1 cellular context compared by ENCODE assay signal in the genomic region with DNA sequence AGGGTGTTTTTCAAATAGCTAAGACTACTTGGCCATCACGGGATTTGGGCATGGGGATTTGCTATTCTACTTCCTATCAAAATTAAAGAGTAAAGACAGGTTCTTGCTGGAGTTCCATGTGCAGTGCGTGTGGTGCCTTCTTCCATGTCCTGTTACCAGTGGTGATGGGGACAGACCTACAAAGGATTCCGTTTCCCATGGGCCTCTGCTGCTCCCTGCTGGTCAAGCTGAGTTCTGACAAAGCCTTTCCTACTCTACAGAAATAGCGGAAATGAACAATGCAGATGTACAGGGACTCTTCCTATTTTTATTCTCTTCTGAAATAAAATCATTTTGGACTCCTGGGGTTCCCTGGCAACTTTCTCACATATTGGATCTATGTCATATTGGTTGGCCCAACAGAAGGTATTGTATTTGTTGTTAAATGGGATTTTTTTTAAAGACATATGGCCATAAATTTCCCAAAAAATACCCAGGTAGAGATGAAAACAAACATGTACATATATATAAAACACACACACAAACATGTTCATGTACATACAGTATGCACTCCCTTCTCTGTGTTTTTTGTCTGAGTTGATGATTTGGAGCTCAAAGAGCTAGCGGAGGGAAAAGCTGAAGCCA.
TF ChIP-seq lines count a peak whose summit lies in the region.

No MANE protein-coding gene starts in this region.

TF ChIP-seq in GM23338, 12 proteins besides CTCF, POLR2A, EP300 and RAD21 (continued from another document):
- TF ChIP-seq, protein P1, sequence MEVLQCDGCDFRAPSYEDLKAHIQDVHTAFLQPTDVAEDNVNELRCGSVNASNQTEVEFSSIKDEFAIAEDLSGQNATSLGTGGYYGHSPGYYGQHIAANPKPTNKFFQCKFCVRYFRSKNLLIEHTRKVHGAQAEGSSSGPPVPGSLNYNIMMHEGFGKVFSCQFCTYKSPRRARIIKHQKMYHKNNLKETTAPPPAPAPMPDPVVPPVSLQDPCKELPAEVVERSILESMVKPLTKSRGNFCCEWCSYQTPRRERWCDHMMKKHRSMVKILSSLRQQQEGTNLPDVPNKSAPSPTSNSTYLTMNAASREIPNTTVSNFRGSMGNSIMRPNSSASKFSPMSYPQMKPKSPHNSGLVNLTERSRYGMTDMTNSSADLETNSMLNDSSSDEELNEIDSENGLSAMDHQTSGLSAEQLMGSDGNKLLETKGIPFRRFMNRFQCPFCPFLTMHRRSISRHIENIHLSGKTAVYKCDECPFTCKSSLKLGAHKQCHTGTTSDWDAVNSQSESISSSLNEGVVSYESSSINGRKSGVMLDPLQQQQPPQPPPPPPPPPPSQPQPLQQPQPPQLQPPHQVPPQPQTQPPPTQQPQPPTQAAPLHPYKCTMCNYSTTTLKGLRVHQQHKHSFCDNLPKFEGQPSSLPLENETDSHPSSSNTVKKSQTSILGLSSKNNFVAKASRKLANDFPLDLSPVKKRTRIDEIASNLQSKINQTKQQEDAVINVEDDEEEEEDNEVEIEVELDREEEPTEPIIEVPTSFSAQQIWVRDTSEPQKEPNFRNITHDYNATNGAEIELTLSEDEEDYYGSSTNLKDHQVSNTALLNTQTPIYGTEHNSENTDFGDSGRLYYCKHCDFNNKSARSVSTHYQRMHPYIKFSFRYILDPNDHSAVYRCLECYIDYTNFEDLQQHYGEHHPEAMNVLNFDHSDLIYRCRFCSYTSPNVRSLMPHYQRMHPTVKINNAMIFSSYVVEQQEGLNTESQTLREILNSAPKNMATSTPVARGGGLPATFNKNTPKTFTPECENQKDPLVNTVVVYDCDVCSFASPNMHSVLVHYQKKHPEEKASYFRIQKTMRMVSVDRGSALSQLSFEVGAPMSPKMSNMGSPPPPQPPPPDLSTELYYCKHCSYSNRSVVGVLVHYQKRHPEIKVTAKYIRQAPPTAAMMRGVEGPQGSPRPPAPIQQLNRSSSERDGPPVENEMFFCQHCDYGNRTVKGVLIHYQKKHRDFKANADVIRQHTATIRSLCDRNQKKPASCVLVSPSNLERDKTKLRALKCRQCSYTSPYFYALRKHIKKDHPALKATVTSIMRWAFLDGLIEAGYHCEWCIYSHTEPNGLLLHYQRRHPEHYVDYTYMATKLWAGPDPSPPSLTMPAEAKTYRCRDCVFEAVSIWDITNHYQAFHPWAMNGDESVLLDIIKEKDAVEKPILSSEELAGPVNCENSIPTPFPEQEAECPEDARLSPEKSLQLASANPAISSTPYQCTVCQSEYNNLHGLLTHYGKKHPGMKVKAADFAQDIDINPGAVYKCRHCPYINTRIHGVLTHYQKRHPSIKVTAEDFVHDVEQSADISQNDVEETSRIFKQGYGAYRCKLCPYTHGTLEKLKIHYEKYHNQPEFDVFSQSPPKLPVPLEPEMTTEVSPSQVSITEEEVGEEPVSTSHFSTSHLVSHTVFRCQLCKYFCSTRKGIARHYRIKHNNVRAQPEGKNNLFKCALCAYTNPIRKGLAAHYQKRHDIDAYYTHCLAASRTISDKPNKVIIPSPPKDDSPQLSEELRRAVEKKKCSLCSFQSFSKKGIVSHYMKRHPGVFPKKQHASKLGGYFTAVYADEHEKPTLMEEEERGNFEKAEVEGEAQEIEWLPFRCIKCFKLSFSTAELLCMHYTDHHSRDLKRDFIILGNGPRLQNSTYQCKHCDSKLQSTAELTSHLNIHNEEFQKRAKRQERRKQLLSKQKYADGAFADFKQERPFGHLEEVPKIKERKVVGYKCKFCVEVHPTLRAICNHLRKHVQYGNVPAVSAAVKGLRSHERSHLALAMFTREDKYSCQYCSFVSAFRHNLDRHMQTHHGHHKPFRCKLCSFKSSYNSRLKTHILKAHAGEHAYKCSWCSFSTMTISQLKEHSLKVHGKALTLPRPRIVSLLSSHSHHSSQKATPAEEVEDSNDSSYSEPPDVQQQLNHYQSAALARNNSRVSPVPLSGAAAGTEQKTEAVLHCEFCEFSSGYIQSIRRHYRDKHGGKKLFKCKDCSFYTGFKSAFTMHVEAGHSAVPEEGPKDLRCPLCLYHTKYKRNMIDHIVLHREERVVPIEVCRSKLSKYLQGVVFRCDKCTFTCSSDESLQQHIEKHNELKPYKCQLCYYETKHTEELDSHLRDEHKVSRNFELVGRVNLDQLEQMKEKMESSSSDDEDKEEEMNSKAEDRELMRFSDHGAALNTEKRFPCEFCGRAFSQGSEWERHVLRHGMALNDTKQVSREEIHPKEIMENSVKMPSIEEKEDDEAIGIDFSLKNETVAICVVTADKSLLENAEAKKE (CRISPR knock-in tag; IDR thresholded peaks at IDR 0.05) = no peak
- no peak for TF ChIP-seq STAT1 (IDR thresholded peaks at IDR 0.05; ENCODE audit: unreplicated experiment)
- TF ChIP-seq CREB1 (CRISPR knock-in tag; IDR thresholded peaks at IDR 0.05; ENCODE audit: low read depth) = no peak
- TF ChIP-seq EZH2 (IDR thresholded peaks at IDR 0.05; ENCODE audit: low read depth, unreplicated experiment) = no peak
- TF ChIP-seq EZH2phosphoT487 (IDR thresholded peaks at IDR 0.05; ENCODE audit: unreplicated experiment) = no peak
- no peak for TF ChIP-seq JUNB (IDR thresholded peaks at IDR 0.05; ENCODE audit: unreplicated experiment)
